ENCODE assay signal across 10 cellular contexts in genomic region chr14:101835166-101835557, GRCh38.
DNase-seq lines count a peak whose midpoint lies in the region; ATAC-seq and TF ChIP-seq lines count a peak whose summit lies in the region.
"Had no signal": no experiment of that assay in that cellular context is flagged by ENCODE, and none has a peak within 500 bp of the region (broad histone marks: within the 10 kb centered on the region; RNA-seq: fewer than 3 reads in every experiment).

No MANE protein-coding gene starts in this region.

- intact Hi-C loops in activated CD4-positive, alpha-beta T cell treated with anti-CD3 and anti-CD28 coated beads for 36 hours (cut with DNase I, micrococcal nuclease) = loop anchor here in 1 of 2 experiments (1.0 kb wide), 1 partner anchor 10 kb away; no protein-coding TSS in a partner anchor
- intact Hi-C loops in gastrocnemius medialis (cut with DNase I; ENCODE audit: low total_unique reads) = no loop called here

- H3K27ac Mint-ChIP-seq in activated CD4-positive, alpha-beta T cell treated with anti-CD3 and anti-CD28 coated beads for 36 hours = peak overlapping the region; percentile 70
- peak overlapping the region; percentile 41 for H3K27ac Mint-ChIP-seq in activated naive CD8-positive, alpha-beta T cell treated with anti-CD3 and anti-CD28 coated beads, Interleukin-2, amount 50 U/mL, for 24 hours

- no peaks in the 10 kb centered on the region for H3K9me3 Mint-ChIP-seq in activated CD4-positive, alpha-beta T cell treated with anti-CD3 and anti-CD28 coated beads for 36 hours (ENCODE audit: low read depth)
- H3K9me3 Mint-ChIP-seq in activated naive CD8-positive, alpha-beta T cell treated with anti-CD3 and anti-CD28 coated beads, Interleukin-2, amount 50 U/mL, for 24 hours = no peaks in the 10 kb centered on the region

- H3K27me3 ChIP-seq in right atrium auricular region (no peaks in the 10 kb centered on the region), gastrocnemius medialis (no peaks in the 10 kb centered on the region)

- POLR2A ChIA-PET in activated CD4-positive, alpha-beta T cell treated with anti-CD3 and anti-CD28 coated beads for 36 hours (lab: Charles Lee) = interaction anchor here (0.7 to 2.3 kb wide), 2 partner anchors 11 to 26 kb away, joined by 3 to 20 read pairs; no protein-coding TSS in a partner anchor

- in situ Hi-C loops in gastrocnemius medialis (cut with MboI; ENCODE audit: low sequenced_read_pairs in 4 of 4) = no loop called here

- H3K4me1 ChIP-seq in right atrium auricular region (peaks cover 0 to 68% of the 10 kb centered on the region in 2 donors), gastrocnemius medialis (peaks cover 65 to 76% of the 10 kb centered on the region in 2 donors)

- H3K36me3 ChIP-seq in right atrium auricular region (no peaks in the 10 kb centered on the region), gastrocnemius medialis (no peaks in the 10 kb centered on the region)

- TF ChIP-seq CTCF in right atrium auricular region (IDR thresholded peaks at IDR 0.05) = no peak
- no peak for TF ChIP-seq CTCF in gastrocnemius medialis (IDR thresholded peaks at IDR 0.05 in 4 of 5, conservative IDR thresholded peaks at IDR 0.05 in 1 of 5)

- H3K9me3 ChIP-seq in right atrium auricular region (no peaks in the 10 kb centered on the region), gastrocnemius medialis (no peaks in the 10 kb centered on the region)

- no peak for TF ChIP-seq POLR2A in gastrocnemius medialis (IDR thresholded peaks at IDR 0.05)

- H3K36me3 Mint-ChIP-seq in activated CD4-positive, alpha-beta T cell treated with anti-CD3 and anti-CD28 coated beads for 36 hours (ENCODE audit: low read depth) = peaks cover 40% of the 10 kb centered on the region
- H3K36me3 Mint-ChIP-seq in activated naive CD8-positive, alpha-beta T cell treated with anti-CD3 and anti-CD28 coated beads, Interleukin-2, amount 50 U/mL, for 24 hours (ENCODE audit: low read depth) = peaks cover 13% of the 10 kb centered on the region

- no peak for DNase-seq in activated CD4-positive, alpha-beta T cell treated with anti-CD3 and anti-CD28 coated beads for 36 hours
- DNase-seq in activated CD4-positive, alpha-beta T cell treated with anti-CD3 and anti-CD28 coated beads for 48 hours = no peak
- no peak for DNase-seq in activated naive CD8-positive, alpha-beta T cell treated with anti-CD3 and anti-CD28 coated beads, Interleukin-2, amount 50 U/mL, for 24 hours
- DNase-seq in right atrium auricular region (ENCODE audit: low spot score) (no peak), gastrocnemius medialis (no peak), 8988T (no peak), NCI-H1930 (lab: John Stamatoyannopoulos, UW) (no peak)
- DNase-seq: NCI-H1048 had no signal

- H3K4me3 ChIP-seq in right atrium auricular region (no peak overlapping the region), gastrocnemius medialis (no peak overlapping the region)

- H3K27ac ChIP-seq in right atrium auricular region (peak overlapping the region; percentile 67 to 77), gastrocnemius medialis (peak overlapping the region; percentile 32 to 77 (median 72))

- no peaks in the 10 kb centered on the region for H3K27me3 Mint-ChIP-seq in activated CD4-positive, alpha-beta T cell treated with anti-CD3 and anti-CD28 coated beads for 36 hours
- H3K27me3 Mint-ChIP-seq in activated naive CD8-positive, alpha-beta T cell treated with anti-CD3 and anti-CD28 coated beads, Interleukin-2, amount 50 U/mL, for 24 hours = no peaks in the 10 kb centered on the region

- CTCF ChIA-PET in activated CD4-positive, alpha-beta T cell treated with anti-CD3 and anti-CD28 coated beads for 36 hours (lab: Charles Lee) = interaction anchor here (1.5 kb wide), 1 partner anchor 9 kb away, joined by 6 read pairs; no protein-coding TSS in a partner anchor

- peaks cover 93% of the 10 kb centered on the region for H3K4me1 Mint-ChIP-seq in activated CD4-positive, alpha-beta T cell treated with anti-CD3 and anti-CD28 coated beads for 36 hours
- peaks cover 93% of the 10 kb centered on the region for H3K4me1 Mint-ChIP-seq in activated naive CD8-positive, alpha-beta T cell treated with anti-CD3 and anti-CD28 coated beads, Interleukin-2, amount 50 U/mL, for 24 hours

- H3K4me3 Mint-ChIP-seq in activated CD4-positive, alpha-beta T cell treated with anti-CD3 and anti-CD28 coated beads for 36 hours = no peak overlapping the region
- no peak overlapping the region for H3K4me3 Mint-ChIP-seq in activated naive CD8-positive, alpha-beta T cell treated with anti-CD3 and anti-CD28 coated beads, Interleukin-2, amount 50 U/mL, for 24 hours

- ATAC-seq in activated CD4-positive, alpha-beta T cell treated with anti-CD3 and anti-CD28 coated beads for 36 hours = no peak
- no peak for ATAC-seq in activated naive CD8-positive, alpha-beta T cell treated with anti-CD3 and anti-CD28 coated beads, Interleukin-2, amount 50 U/mL, for 24 hours
- ATAC-seq in gastrocnemius medialis = peak; percentile 62 to 75
- no peak for ATAC-seq in GM21381 (IDR thresholded peaks at IDR 0.05; ENCODE audit: unreplicated experiment)
- ATAC-seq: HCT116 had no signal

Comparison
In these comparisons a context has a peak if more than half of its experiments do, and no peak if none do; other contexts are left out.
1. ATAC-seq: peak in gastrocnemius medialis (2 of 2); none in activated CD4-positive, alpha-beta T cell treated with anti-CD3 and anti-CD28 coated beads for 36 hours (single experiment), activated naive CD8-positive, alpha-beta T cell treated with anti-CD3 and anti-CD28 coated beads, Interleukin-2, amount 50 U/mL, for 24 hours (single experiment) and GM21381 (single experiment).